ENCODE assay signal across 10 cellular contexts in genomic region chr6:90350689-90351554, GRCh38. TPM values are rescaled to one million over a fixed set of nuclear protein-coding genes. Genes with fewer than 3 reads are reported as not detected.
DNase-seq lines count a peak whose midpoint lies in the region; ATAC-seq and TF ChIP-seq lines count a peak whose summit lies in the region.
"Had no signal": no experiment of that assay in that cellular context is flagged by ENCODE, and none has a peak within 500 bp of the region (broad histone marks: within the 10 kb centered on the region; RNA-seq: fewer than 3 reads in every experiment).

No MANE protein-coding gene starts in this region.

- H3K36me3 Mint-ChIP-seq in stimulated activated naive CD8-positive, alpha-beta T cell treated with anti-CD3 and anti-CD28 coated beads, Interleukin-15, Interleukin-2, amounts not matched to agents 100 ng/mL and 50 ng/mL, for 24 hours (ENCODE audit: low read depth), result peaks cover 5% of the 10 kb centered on the region

- no peak for TF ChIP-seq CTCF in gastroesophageal sphincter (IDR thresholded peaks at IDR 0.05)

- no peak overlapping the region for H3K4me3 ChIP-seq in gastroesophageal sphincter

- intact Hi-C loops in left ventricle myocardium superior (cut with micrococcal nuclease) (no loop called here), Right ventricle myocardium inferior (cut with DNase I) (no loop called here)

- peak overlapping the region; percentile 98 for H3K27ac Mint-ChIP-seq in stimulated activated naive CD8-positive, alpha-beta T cell treated with anti-CD3 and anti-CD28 coated beads, Interleukin-15, Interleukin-2, amounts not matched to agents 100 ng/mL and 50 ng/mL, for 24 hours

- TF ChIP-seq EP300 in gastroesophageal sphincter (IDR thresholded peaks at IDR 0.05), result no peak

- ATAC-seq in left ventricle myocardium superior, result peak; percentile 47
- no peak for ATAC-seq in Right ventricle myocardium inferior
- peak; percentile 35 for ATAC-seq in gastroesophageal sphincter
- ATAC-seq in HG02571 (IDR thresholded peaks at IDR 0.05; ENCODE audit: unreplicated experiment), result no peak

- H3K27me3 ChIP-seq in gastroesophageal sphincter, result no peaks in the 10 kb centered on the region

- H3K27ac ChIP-seq in gastroesophageal sphincter, result no peak overlapping the region

- H3K36me3 ChIP-seq in gastroesophageal sphincter, result no peaks in the 10 kb centered on the region

- H3K4me1 ChIP-seq in gastroesophageal sphincter, result no peaks in the 10 kb centered on the region

- WGBS in gastroesophageal sphincter (ENCODE audit: low coverage in 1 of 2), 2 donors, result 43 to 66% methylated on average over 4 to 8 of the region's 8 CpGs

- peak overlapping the region; percentile 77 for H3K4me3 Mint-ChIP-seq in stimulated activated naive CD8-positive, alpha-beta T cell treated with anti-CD3 and anti-CD28 coated beads, Interleukin-15, Interleukin-2, amounts not matched to agents 100 ng/mL and 50 ng/mL, for 24 hours
- H3K4me3 Mint-ChIP-seq: neural crest cell had no signal

- peaks cover 72% of the 10 kb centered on the region for H3K4me1 Mint-ChIP-seq in stimulated activated naive CD8-positive, alpha-beta T cell treated with anti-CD3 and anti-CD28 coated beads, Interleukin-15, Interleukin-2, amounts not matched to agents 100 ng/mL and 50 ng/mL, for 24 hours (ENCODE audit: low read depth)

- H3K9me3 Mint-ChIP-seq in stimulated activated naive CD8-positive, alpha-beta T cell treated with anti-CD3 and anti-CD28 coated beads, Interleukin-15, Interleukin-2, amounts not matched to agents 100 ng/mL and 50 ng/mL, for 24 hours, result peaks cover 8% of the 10 kb centered on the region

- DNase-seq in left ventricle myocardium superior (no peak), Right ventricle myocardium inferior (ENCODE audit: missing footprints) (no peak), cerebellum (ENCODE audit: low spot score) (no peak), DMS 273 treated with DMSO at 0.1 percent for 48 hours (lab: John Stamatoyannopoulos, UW) (no peak)
- DNase-seq in activated CD4-positive, alpha-beta T cell treated with anti-CD3 and anti-CD28 coated beads for 4 hours, result peak; percentile 47 to 61
- DNase-seq: NCI-H82 had no signal

- H3K27me3 Mint-ChIP-seq in stimulated activated naive CD8-positive, alpha-beta T cell treated with anti-CD3 and anti-CD28 coated beads, Interleukin-15, Interleukin-2, amounts not matched to agents 100 ng/mL and 50 ng/mL, for 24 hours, result peaks cover 3% of the 10 kb centered on the region

- H3K9me3 ChIP-seq in gastroesophageal sphincter, result no peaks in the 10 kb centered on the region

- TF ChIP-seq POLR2A in gastroesophageal sphincter (IDR thresholded peaks at IDR 0.05), result no peak

RNA-seq across cellular contexts. Expression of gene BACH2, which starts 54.3 kb away (rescaled TPM):
- 1.5 TPM for total RNA-seq in left ventricle myocardium superior
- 2.2 TPM for total RNA-seq in Right ventricle myocardium inferior
- total RNA-seq in gastroesophageal sphincter, result 10 to 100 TPM in 1 of 4 donors, 1 to 10 TPM in 3; 3.5 to 10.4 (median 3.9) TPM
- 23.6 TPM for total RNA-seq in cerebellum

Comparison
In these comparisons a context has a peak if more than half of its experiments do, and no peak if none do; other contexts are left out.
1. ATAC-seq: peak in left ventricle myocardium superior (single experiment) and gastroesophageal sphincter (single experiment); none in Right ventricle myocardium inferior (single experiment) and HG02571 (single experiment).
2. DNase-seq: peak in activated CD4-positive, alpha-beta T cell treated with anti-CD3 and anti-CD28 coated beads for 4 hours (2 of 2); none in left ventricle myocardium superior (single experiment), Right ventricle myocardium inferior (single experiment), cerebellum (single experiment) and DMS 273 treated with DMSO at 0.1 percent for 48 hours (single experiment).